In genomic region chr14:105207460-105207901, GRCh38 we compare ENCODE assay signal across 15 cellular contexts. TPM values are rescaled to one million over a fixed set of nuclear protein-coding genes. Genes with fewer than 3 reads are reported as not detected.
DNase-seq lines count a peak whose midpoint lies in the region; ATAC-seq and TF ChIP-seq lines count a peak whose summit lies in the region.
"Had no signal": no experiment of that assay in that cellular context is flagged by ENCODE, and none has a peak within 500 bp of the region (broad histone marks: within the 10 kb centered on the region; RNA-seq: fewer than 3 reads in every experiment).

No MANE protein-coding gene starts in this region.

- no peak overlapping the region for H3K27ac Mint-ChIP-seq in neural progenitor cell

- H3K9ac ChIP-seq in neural progenitor cell: no peak overlapping the region

- H3K27ac ChIP-seq in neural progenitor cell: peak overlapping the region; percentile 38
- H3K27ac ChIP-seq: prostate gland, SK-N-MC had no signal

- no peaks in the 10 kb centered on the region for H3K9me3 Mint-ChIP-seq in neural progenitor cell

- H3F3A ChIP-seq in neural progenitor cell (ENCODE audit: low read depth): no peaks in the 10 kb centered on the region

- H3K4me3 ChIP-seq in choroid plexus epithelial cell (ENCODE audit: low read depth, low read length) (no peak overlapping the region), neural progenitor cell (no peak overlapping the region)
- H3K4me3 ChIP-seq: body of pancreas, prostate gland, SK-N-MC had no signal

- TF ChIP-seq CTCF in choroid plexus epithelial cell (conservative IDR thresholded peaks at IDR 0.05; ENCODE audit: low read depth, low read length) (peak; percentile 27), neural progenitor cell (IDR thresholded peaks at IDR 0.05) (peak; percentile 18)

- H3K27me3 Mint-ChIP-seq in neural progenitor cell (ENCODE audit: insufficient read depth, low read depth): peaks cover 3% of the 10 kb centered on the region

- peak; percentile 27 for DNase-seq in DMS53 (lab: John Stamatoyannopoulos, UW)
- no peak for DNase-seq in DMS53 treated with DMSO at 0.1 percent for 48 hours (lab: John Stamatoyannopoulos, UW; ENCODE audit: unreplicated experiment)
- peak; percentile 60 for DNase-seq in HuH-7.5 (ENCODE audit: low spot score)
- DNase-seq in choroid plexus epithelial cell (ENCODE audit: low read depth): no peak
- DNase-seq in neural progenitor cell (ENCODE audit: low spot score): peak; percentile 51
- DNase-seq in SW480 (ENCODE audit: low spot score): no peak
- DNase-seq: body of pancreas, Calu3, hippocampal formation, NCI-H1092, NCI-H345 had no signal

- no peak overlapping the region for H3K4me3 Mint-ChIP-seq in neural progenitor cell

- H3K9me3 ChIP-seq in neural progenitor cell (ENCODE audit: low read depth): no peaks in the 10 kb centered on the region
- H3K9me3 ChIP-seq: body of pancreas, prostate gland had no signal

- H3K27me3 ChIP-seq in neural progenitor cell: no peaks in the 10 kb centered on the region
- H3K27me3 ChIP-seq: body of pancreas had no signal

- H3K36me3 ChIP-seq in neural progenitor cell: no peaks in the 10 kb centered on the region
- H3K36me3 ChIP-seq: prostate gland had no signal

- peaks cover 6% of the 10 kb centered on the region for H3K4me1 ChIP-seq in neural progenitor cell
- H3K4me1 ChIP-seq: prostate gland had no signal

- H3K4me2 ChIP-seq in neural progenitor cell: no peak overlapping the region

- no peak for ATAC-seq in HG02798 (IDR thresholded peaks at IDR 0.05; ENCODE audit: poor library complexity, unreplicated experiment)
- ATAC-seq in HG03039 (IDR thresholded peaks at IDR 0.05; ENCODE audit: unreplicated experiment): no peak
- ATAC-seq: body of pancreas had no signal

- no peaks in the 10 kb centered on the region for H3K36me3 Mint-ChIP-seq in neural progenitor cell

- no peaks in the 10 kb centered on the region for H3K79me2 ChIP-seq in neural progenitor cell (ENCODE audit: low read depth)

- peaks cover 7% of the 10 kb centered on the region for H4K20me1 ChIP-seq in neural progenitor cell (ENCODE audit: low read depth)

- H3K4me1 Mint-ChIP-seq in neural progenitor cell: peaks cover 2% of the 10 kb centered on the region

- H2AFZ ChIP-seq in neural progenitor cell (replicated peaks): no peak overlapping the region

RNA-seq across cellular contexts. Expression of gene NUDT14, which starts 26.4 kb away (rescaled TPM):
- total RNA-seq in neural progenitor cell (ENCODE audit: low replicate concordance): 5.5 and 27.0 TPM in 2 replicates

RNA-seq across cellular contexts. Expression of gene JAG2, which starts 38.9 kb away (rescaled TPM):
- 2.1 and 4.3 TPM in 2 replicates for total RNA-seq in neural progenitor cell (ENCODE audit: low replicate concordance)

RNA-seq across cellular contexts. Expression of gene BTBD6, which starts 40.9 kb away (rescaled TPM):
- total RNA-seq in neural progenitor cell (ENCODE audit: low replicate concordance): 9.0 and 15.0 TPM in 2 replicates

Comparison
In these comparisons a context has a peak if more than half of its experiments do, and no peak if none do; other contexts are left out.
1. DNase-seq: peak in DMS53 (single experiment), HuH-7.5 (single experiment) and neural progenitor cell (single experiment); none in DMS53 treated with DMSO at 0.1 percent for 48 hours (single experiment), choroid plexus epithelial cell (single experiment) and SW480 (single experiment).